ENCODE assay signal across 1 cellular context in the genomic region with DNA sequence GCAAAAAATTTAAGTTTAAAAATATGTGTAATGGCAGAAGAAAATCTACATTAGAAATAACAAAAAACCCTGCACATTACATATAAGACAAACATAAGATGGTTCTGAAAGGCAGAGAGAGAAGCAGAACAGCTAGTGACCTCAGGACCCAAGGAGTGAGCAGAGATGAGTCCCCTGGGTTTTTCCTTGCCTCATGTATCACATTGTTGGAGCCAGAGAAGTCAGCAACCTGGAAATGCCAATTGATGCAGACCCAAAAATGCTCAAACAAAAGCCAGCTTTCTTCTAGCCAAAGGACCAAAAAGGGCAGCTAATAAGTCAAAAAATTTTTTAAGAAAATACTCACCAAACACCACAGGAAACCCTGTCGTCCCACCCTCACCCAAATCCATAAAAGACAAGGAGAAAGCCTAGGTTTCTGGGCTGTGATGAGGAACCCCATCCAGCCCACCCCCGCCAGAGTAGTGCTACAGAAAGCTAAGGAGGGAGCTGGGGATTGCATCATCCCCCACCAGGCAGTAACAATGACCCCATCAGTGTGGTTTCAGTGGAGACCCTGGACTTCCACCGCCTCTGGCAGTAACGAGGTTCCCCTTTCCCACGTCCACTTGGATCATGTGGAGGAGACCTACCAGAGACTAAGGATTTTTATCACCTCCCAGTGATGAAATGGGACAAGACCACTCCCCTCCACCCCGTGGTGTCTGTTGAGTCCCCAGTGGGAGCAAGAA.
A peak's percentile ranks its signal among the peaks of the same experiment; 100 is the strongest.
TF ChIP-seq lines count a peak whose summit lies in the region.

No MANE protein-coding gene starts in this region.

TF ChIP-seq in HepG2, 621 proteins besides CTCF, POLR2A, EP300 and RAD21 (continued from another document):
- TF ChIP-seq, protein P1, sequence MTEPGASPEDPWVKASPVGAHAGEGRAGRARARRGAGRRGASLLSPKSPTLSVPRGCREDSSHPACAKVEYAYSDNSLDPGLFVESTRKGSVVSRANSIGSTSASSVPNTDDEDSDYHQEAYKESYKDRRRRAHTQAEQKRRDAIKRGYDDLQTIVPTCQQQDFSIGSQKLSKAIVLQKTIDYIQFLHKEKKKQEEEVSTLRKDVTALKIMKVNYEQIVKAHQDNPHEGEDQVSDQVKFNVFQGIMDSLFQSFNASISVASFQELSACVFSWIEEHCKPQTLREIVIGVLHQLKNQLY (CRISPR knock-in tag; IDR thresholded peaks at IDR 0.05): no peak
- TF ChIP-seq CEBPG (CRISPR knock-in tag; IDR thresholded peaks at IDR 0.05) (peak; percentile 74), CEBPB (IDR thresholded peaks at IDR 0.05; ENCODE audit: borderline replicate concordance, low read depth, low read length) (peak; percentile 77)
